In genomic region chr3:175304437-175304836, GRCh38 we compare ENCODE assay signal across 26 cellular contexts.
A peak's percentile ranks its signal among the peaks of the same experiment; 100 is the strongest.
DNase-seq lines count a peak whose midpoint lies in the region; ATAC-seq and TF ChIP-seq lines count a peak whose summit lies in the region.
"Had no signal": no experiment of that assay in that cellular context is flagged by ENCODE, and none has a peak within 500 bp of the region (broad histone marks: within the 10 kb centered on the region; RNA-seq: fewer than 3 reads in every experiment).

No MANE protein-coding gene starts in this region.

- H3F3A ChIP-seq in GM23338 (replicated peaks; ENCODE audit: low read depth): no peaks in the 10 kb centered on the region

- H3K4me3 ChIP-seq in GM23338 (no peak overlapping the region), OCI-LY3 (ENCODE audit: low read length) (peak overlapping the region; percentile 2; the same call in 1 of the 2 replicates)
- H3K4me3 ChIP-seq: left lung, psoas muscle, SJSA1, tibial artery had no signal

- H3K4me2 ChIP-seq in GM23338: no peak overlapping the region
- H3K4me2 ChIP-seq in OCI-LY3 (ENCODE audit: low read length): peak overlapping the region; percentile 15

- no peaks in the 10 kb centered on the region for H3K36me3 ChIP-seq in GM23338 (ENCODE audit: insufficient read depth)
- H3K36me3 ChIP-seq in OCI-LY3 (replicated peaks; ENCODE audit: low read depth, low read length): no peaks in the 10 kb centered on the region
- H3K36me3 ChIP-seq: brain microvascular endothelial cell, left lung, SJSA1, tibial artery, WERI-Rb-1 had no signal

- DNase-seq in AG20443 (ENCODE audit: low spot score): peak; percentile 6
- no peak for DNase-seq in GM23338 (ENCODE audit: low spot score)
- DNase-seq in left ventricle myocardium superior: peak; percentile 33
- no peak for DNase-seq in posterior vena cava (ENCODE audit: low spot score)
- DNase-seq in NCI-H187 (lab: John Stamatoyannopoulos, UW): no peak
- no peak for DNase-seq in NCI-H2107 treated with DMSO at 0.1 percent for 48 hours (lab: John Stamatoyannopoulos, UW; ENCODE audit: unreplicated experiment)
- DNase-seq: activated CD4-positive, alpha-beta T cell treated with anti-CD3 and anti-CD28 coated beads, Interleukin-2, amount 50 U/mL, for 1 hour; activated naive CD8-positive, alpha-beta T cell treated with anti-CD3 and anti-CD28 coated beads, Interleukin-2, amount 10 ng/mL, durations not matched to agents 7 days and 5 days; brain microvascular endothelial cell; cortex of kidney; head of caudate nucleus; IMR-90; left lung; NCI-H1436; NCI-H510A treated with DMSO at 0.1 percent for 48 hours; PC-3; psoas muscle; stimulated activated CD4-positive, alpha-beta T cell treated with anti-CD3 and anti-CD28 coated beads, Interleukin-4, amount 100 ng/mL, for 1 hour; stimulated activated naive CD8-positive, alpha-beta T cell treated with anti-CD3 and anti-CD28 coated beads, Interleukin-15, Interleukin-2, amounts not matched to agents 100 U/mL and 50 U/mL, for 24 hours; T-helper 2 cell; tibial artery; WERI-Rb-1 had no signal

- H3K27me3 ChIP-seq in GM23338 (ENCODE audit: insufficient read depth) (no peaks in the 10 kb centered on the region), OCI-LY3 (ENCODE audit: low read depth, low read length) (no peaks in the 10 kb centered on the region)
- H3K27me3 ChIP-seq: brain microvascular endothelial cell, left lung, SJSA1, tibial artery had no signal

- H3K27ac ChIP-seq in GM23338 (ENCODE audit: low read depth) (no peak overlapping the region), OCI-LY3 (ENCODE audit: low read length) (peak overlapping the region; percentile 45)
- H3K27ac ChIP-seq: brain microvascular endothelial cell, left lung, psoas muscle, SJSA1, tibial artery, WERI-Rb-1 had no signal

- peaks cover 4% of the 10 kb centered on the region for H3K27me3 Mint-ChIP-seq in GM23338 (ENCODE audit: insufficient read depth, low read depth, poor library complexity)
- H3K27me3 Mint-ChIP-seq: activated naive CD8-positive, alpha-beta T cell treated with anti-CD3 and anti-CD28 coated beads, Interleukin-2, amount 10 ng/mL, durations not matched to agents 7 days and 5 days; activated T-helper 17 cell treated with anti-CD3 and anti-CD28 coated beads, Interleukin-2, amount 50 U/mL, for 72 hours; B cell had no signal

- no peaks in the 10 kb centered on the region for H3K4me1 Mint-ChIP-seq in GM23338
- H3K4me1 Mint-ChIP-seq: activated naive CD8-positive, alpha-beta T cell treated with anti-CD3 and anti-CD28 coated beads, Interleukin-2, amount 10 ng/mL, durations not matched to agents 7 days and 5 days; activated T-helper 17 cell treated with anti-CD3 and anti-CD28 coated beads, Interleukin-2, amount 50 U/mL, for 72 hours; B cell had no signal

- H3K36me3 Mint-ChIP-seq in GM23338 (ENCODE audit: low read depth): no peaks in the 10 kb centered on the region
- H3K36me3 Mint-ChIP-seq: activated naive CD8-positive, alpha-beta T cell treated with anti-CD3 and anti-CD28 coated beads, Interleukin-2, amount 10 ng/mL, durations not matched to agents 7 days and 5 days had no signal

- ATAC-seq in GM23338 (no peak), left ventricle myocardium superior (peak; percentile 77)
- ATAC-seq: activated T-helper 17 cell treated with anti-CD3 and anti-CD28 coated beads, Interleukin-2, amount 50 U/mL, for 72 hours; left lung; PC-3; psoas muscle; stimulated activated naive CD8-positive, alpha-beta T cell treated with anti-CD3 and anti-CD28 coated beads, Interleukin-15, Interleukin-2, amounts not matched to agents 100 U/mL and 50 U/mL, for 24 hours had no signal

- H3K4me3 Mint-ChIP-seq in GM23338: no peak overlapping the region
- H3K4me3 Mint-ChIP-seq: activated naive CD8-positive, alpha-beta T cell treated with anti-CD3 and anti-CD28 coated beads, Interleukin-2, amount 10 ng/mL, durations not matched to agents 7 days and 5 days; activated T-helper 17 cell treated with anti-CD3 and anti-CD28 coated beads, Interleukin-2, amount 50 U/mL, for 72 hours; B cell had no signal

- no peak overlapping the region for H3K9ac ChIP-seq in OCI-LY3 (ENCODE audit: low read length)

- H3K9me3 ChIP-seq in OCI-LY3 (ENCODE audit: insufficient read depth, low read length): no peaks in the 10 kb centered on the region
- H3K9me3 ChIP-seq: left lung, psoas muscle, SJSA1 had no signal

- H3K27ac Mint-ChIP-seq in GM23338: no peak overlapping the region; the same call in 1 of the 2 replicates
- H3K27ac Mint-ChIP-seq: activated naive CD8-positive, alpha-beta T cell treated with anti-CD3 and anti-CD28 coated beads, Interleukin-2, amount 10 ng/mL, durations not matched to agents 7 days and 5 days; activated T-helper 17 cell treated with anti-CD3 and anti-CD28 coated beads, Interleukin-2, amount 50 U/mL, for 72 hours; B cell had no signal

- H3K9me3 Mint-ChIP-seq in GM23338: no peaks in the 10 kb centered on the region

- H3K79me2 ChIP-seq in GM23338 (replicated peaks; ENCODE audit: insufficient read depth) (no peaks in the 10 kb centered on the region), OCI-LY3 (ENCODE audit: low read length) (no peaks in the 10 kb centered on the region)

- peaks cover 3% of the 10 kb centered on the region for H3K9me2 ChIP-seq in GM23338 (ENCODE audit: insufficient read depth)

- TF ChIP-seq CTCF in GM23338 (conservative IDR thresholded peaks at IDR 0.05; ENCODE audit: low read depth in 2 of 2) (no peak), OCI-LY3 (IDR thresholded peaks at IDR 0.05; ENCODE audit: low read depth, low read length) (no peak)

- no peaks in the 10 kb centered on the region for H3K4me1 ChIP-seq in GM23338 (ENCODE audit: insufficient read depth)
- H3K4me1 ChIP-seq in OCI-LY3 (ENCODE audit: low read length): peaks cover 22% of the 10 kb centered on the region
- H3K4me1 ChIP-seq: left lung, psoas muscle, SJSA1 had no signal

- no peaks in the 10 kb centered on the region for H4K20me1 ChIP-seq in GM23338 (replicated peaks; ENCODE audit: insufficient read depth)
- H4K20me1 ChIP-seq in OCI-LY3 (ENCODE audit: insufficient read depth, low read length): no peaks in the 10 kb centered on the region

- intact Hi-C loops in left ventricle myocardium superior (cut with micrococcal nuclease) (no loop called here), posterior vena cava (cut with DNase I) (no loop called here)

- H2AFZ ChIP-seq in GM23338 (peak overlapping the region; percentile 18; the same call in 1 of the 2 replicates), OCI-LY3 (ENCODE audit: low read depth, low read length) (peak overlapping the region; percentile 65)

TF ChIP-seq in GM23338, 12 proteins besides CTCF, POLR2A, EP300 and RAD21 (continues in another document):
- no peak for TF ChIP-seq JUNB (IDR thresholded peaks at IDR 0.05; ENCODE audit: unreplicated experiment)
- no peak for TF ChIP-seq STAT1 (IDR thresholded peaks at IDR 0.05; ENCODE audit: unreplicated experiment)
- TF ChIP-seq ZNF462 (CRISPR knock-in tag; IDR thresholded peaks at IDR 0.05): no peak

Comparison
In these comparisons a context has a peak if more than half of its experiments do, and no peak if none do; other contexts are left out.
1. DNase-seq: peak in AG20443 (single experiment) and left ventricle myocardium superior (single experiment); none in GM23338 (single experiment), posterior vena cava (single experiment), NCI-H187 (0 of 2) and NCI-H2107 treated with DMSO at 0.1 percent for 48 hours (single experiment).